8 cellular contexts compared by ENCODE assay signal in the genomic region with DNA sequence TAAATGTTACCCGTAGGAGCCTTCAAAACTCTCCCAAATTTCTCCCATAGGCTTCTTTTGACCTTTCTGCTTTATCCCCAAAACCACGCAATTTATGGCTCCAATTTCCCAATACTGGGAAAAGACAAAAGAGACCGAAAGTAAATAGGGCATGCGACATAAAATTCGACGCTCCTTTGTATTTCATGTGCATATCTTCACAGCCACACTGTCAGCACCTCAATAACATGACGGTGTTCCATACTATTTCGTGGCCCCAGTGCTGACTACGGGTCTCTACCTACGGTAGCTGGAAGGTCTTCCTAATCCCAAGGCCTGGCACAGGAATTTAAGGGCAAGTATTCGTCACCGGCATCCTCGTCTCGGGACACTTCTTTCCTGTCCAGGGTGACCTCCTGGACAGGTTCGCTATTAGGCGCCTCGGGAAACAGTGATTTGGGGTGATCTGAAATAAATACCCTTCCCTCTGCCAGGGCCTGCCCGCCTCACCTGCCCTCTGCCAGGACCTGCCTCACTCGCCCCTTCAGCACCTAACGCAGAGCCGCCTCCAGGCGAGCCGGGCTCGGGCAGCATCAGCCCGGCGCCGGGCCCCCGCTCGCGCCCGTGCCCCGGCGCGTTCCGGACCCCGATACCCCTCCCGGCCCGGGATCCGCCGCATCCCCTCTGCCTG. TPM values are rescaled to one million over a fixed set of nuclear protein-coding genes. Genes with fewer than 3 reads are reported as not detected.
A peak's percentile ranks its signal among the peaks of the same experiment; 100 is the strongest.
DNase-seq lines count a peak whose midpoint lies in the region; ATAC-seq and TF ChIP-seq lines count a peak whose summit lies in the region.

No MANE protein-coding gene starts in this region.

- no peaks in the 10 kb centered on the region for H3K36me3 Mint-ChIP-seq in activated naive CD4-positive, alpha-beta T cell treated with anti-CD3 and anti-CD28 coated beads, Interleukin-2, amount 50 U/mL, for 72 hours
- no peaks in the 10 kb centered on the region for H3K36me3 Mint-ChIP-seq in progenitor cell of endocrine pancreas (ENCODE audit: insufficient read depth)

- H3K27ac ChIP-seq in SJCRH30: peak overlapping the region; percentile 9; the same call in 1 of the 2 replicates

- peak overlapping the region; percentile 97 for H3K4me3 ChIP-seq in SJCRH30

- DNase-seq in D341Med (ENCODE audit: low spot score): peak; percentile 82
- peak in 53 of 76 experiments; percentile 4 to 61 (median 30) for DNase-seq in HUDEP-2 (lab: John Stamatoyannopoulos, UW; ENCODE audit: unreplicated experiment in 76 of 76)
- DNase-seq in SJCRH30: peak; percentile 74
- DNase-seq in activated naive CD4-positive, alpha-beta T cell treated with anti-CD3 and anti-CD28 coated beads, Interleukin-2, amount 50 U/mL, for 72 hours (ENCODE audit: low spot score in 2 of 2): peak; percentile 66 to 68
- DNase-seq in left cardiac atrium: peak; percentile 56
- DNase-seq in progenitor cell of endocrine pancreas (ENCODE audit: low spot score, unreplicated experiment): peak; percentile 48
- DNase-seq in ureter (ENCODE audit: low spot score): peak; percentile 70

- peaks cover 9% of the 10 kb centered on the region for H3K4me1 Mint-ChIP-seq in progenitor cell of endocrine pancreas (ENCODE audit: low read depth)

- peaks cover 6% of the 10 kb centered on the region; the same call in 1 of the 2 replicates for H3K9me3 ChIP-seq in SJCRH30 (replicated peaks)

- peak; percentile 55 for ATAC-seq in GM21381 (IDR thresholded peaks at IDR 0.05; ENCODE audit: unreplicated experiment)
- peak; percentile 32 to 81 for ATAC-seq in activated naive CD4-positive, alpha-beta T cell treated with anti-CD3 and anti-CD28 coated beads, Interleukin-2, amount 50 U/mL, for 72 hours
- peak; percentile 64 to 75 for ATAC-seq in left cardiac atrium

- H3K4me1 ChIP-seq in SJCRH30: 0 out of 2 replicates have a peak, but pooled peaks cover 3% of the 10 kb centered on the region

- no peak for TF ChIP-seq CTCF in progenitor cell of endocrine pancreas (IDR thresholded peaks at IDR 0.05; ENCODE audit: unreplicated experiment)

- H3K4me3 Mint-ChIP-seq in progenitor cell of endocrine pancreas (ENCODE audit: low read depth): peak overlapping the region; percentile 81

- H3K9me3 Mint-ChIP-seq in activated naive CD4-positive, alpha-beta T cell treated with anti-CD3 and anti-CD28 coated beads, Interleukin-2, amount 50 U/mL, for 72 hours: no peaks in the 10 kb centered on the region
- H3K9me3 Mint-ChIP-seq in progenitor cell of endocrine pancreas (ENCODE audit: low read depth): peaks cover 4% of the 10 kb centered on the region

- intact Hi-C loops in left cardiac atrium (cut with DNase I): loop anchor here in 1 of 2 donors (10.0 kb wide), 1 partner anchor 298 kb away; no protein-coding TSS in a partner anchor

- no peak overlapping the region for H3K27ac Mint-ChIP-seq in activated naive CD4-positive, alpha-beta T cell treated with anti-CD3 and anti-CD28 coated beads, Interleukin-2, amount 50 U/mL, for 72 hours
- H3K27ac Mint-ChIP-seq in progenitor cell of endocrine pancreas: peak overlapping the region; percentile 49

- no peaks in the 10 kb centered on the region for H3K36me3 ChIP-seq in SJCRH30

- no peaks in the 10 kb centered on the region for H3K27me3 ChIP-seq in SJCRH30

- H3K27me3 Mint-ChIP-seq in progenitor cell of endocrine pancreas: peaks cover 38% of the 10 kb centered on the region

RNA-seq across cellular contexts. Expression of gene DTNB, which starts 0.7 kb away (rescaled TPM):
- total RNA-seq in SJCRH30 (2014; rRNA removed; shearing (Covaris generic)): 20.5 and 25.1 TPM in 2 replicates
- total RNA-seq in activated naive CD4-positive, alpha-beta T cell treated with anti-CD3 and anti-CD28 coated beads, Interleukin-2, amount 50 U/mL, for 72 hours: 10 to 100 TPM; 17.1 to 20.0 TPM
- total RNA-seq in left cardiac atrium (1 to 10 TPM; 6.1 to 7.0 TPM), progenitor cell of endocrine pancreas (26.6 and 29.3 TPM in 2 replicates), ureter (33.8 TPM)

Comparison
In these comparisons a context has a peak if more than half of its experiments do, and no peak if none do; other contexts are left out.
1. Peak in every context shown above with its lines: DNase-seq, ATAC-seq, H3K4me3 ChIP-seq and H3K27ac ChIP-seq.
2. DNase-seq: peak in every context shown above with its lines; median percentile 82 in D341Med; 74 in SJCRH30; 70 in ureter; 67 in activated naive CD4-positive, alpha-beta T cell treated with anti-CD3 and anti-CD28 coated beads, Interleukin-2, amount 50 U/mL, for 72 hours; 56 in left cardiac atrium; 48 in progenitor cell of endocrine pancreas; 30 in HUDEP-2.